In genomic region chrX:64853424-64853823, GRCh38 we compare ENCODE assay signal across 18 cellular contexts.
DNase-seq lines count a peak whose midpoint lies in the region; ATAC-seq and TF ChIP-seq lines count a peak whose summit lies in the region.
"Had no signal": no experiment of that assay in that cellular context is flagged by ENCODE, and none has a peak within 500 bp of the region (broad histone marks: within the 10 kb centered on the region; RNA-seq: fewer than 3 reads in every experiment).

No MANE protein-coding gene starts in this region.

- no peaks in the 10 kb centered on the region for H3K36me3 ChIP-seq in KMS-11 (ENCODE audit: insufficient read depth)
- no peaks in the 10 kb centered on the region for H3K36me3 ChIP-seq in naive thymus-derived CD4-positive, alpha-beta T cell (ENCODE audit: control insufficient read depth in 2 of 3, insufficient read depth in 3 of 3, low read length in 3 of 3)
- H3K36me3 ChIP-seq in right lobe of liver: no peaks in the 10 kb centered on the region

- intact Hi-C loops in activated T-helper 1 cell treated with anti-CD3 and anti-CD28 coated beads, Interleukin-12 subunit alpha, Interleukin-12 subunit beta, Interleukin-2, Interleukin-4 antibody, amounts not matched to agents 30 ng/mL and 10 ng/mL and 1 ng/mL, durations not matched to agents 14 hours and 24 hours and 36 hours (cut with micrococcal nuclease): no loop called here
- intact Hi-C loops in naive thymus-derived CD4-positive, alpha-beta T cell (cut with micrococcal nuclease): no loop called here
- intact Hi-C loops in right lobe of liver (cut with DNase I): no loop called here

- H3K4me3 ChIP-seq in KMS-11 (IDR thresholded peaks at IDR 0.05; ENCODE audit: insufficient read depth, low read depth, low read length): no peak overlapping the region
- H3K4me3 ChIP-seq in naive thymus-derived CD4-positive, alpha-beta T cell (ENCODE audit: low read length): no peak overlapping the region
- H3K4me3 ChIP-seq in right lobe of liver: no peak overlapping the region

- no peaks in the 10 kb centered on the region for H3K27me3 Mint-ChIP-seq in activated naive CD4-positive, alpha-beta T cell treated with anti-CD3 and anti-CD28 coated beads, Interleukin-2, amount 50 U/mL, for 24 hours
- H3K27me3 Mint-ChIP-seq in activated T-helper 1 cell treated with anti-CD3 and anti-CD28 coated beads, Interleukin-12 subunit alpha, Interleukin-12 subunit beta, Interleukin-2, Interleukin-4 antibody, amounts not matched to agents 30 ng/mL and 10 ng/mL and 1 ng/mL, durations not matched to agents 14 hours and 24 hours and 36 hours (ENCODE audit: insufficient read depth): peaks cover 2% of the 10 kb centered on the region
- H3K27me3 Mint-ChIP-seq in naive thymus-derived CD4-positive, alpha-beta T cell: no peaks in the 10 kb centered on the region

- no peak for TF ChIP-seq POLR2A in right lobe of liver (IDR thresholded peaks at IDR 0.05)

- H3K4me1 ChIP-seq in KMS-11 (ENCODE audit: low read depth, poor library complexity, severe bottlenecking) (peaks cover 85% of the 10 kb centered on the region), right lobe of liver (no peaks in the 10 kb centered on the region)
- H3K4me1 ChIP-seq in naive thymus-derived CD4-positive, alpha-beta T cell (ENCODE audit: control insufficient read depth in 2 of 2, insufficient read depth in 2 of 2, low read length in 2 of 2): peaks cover 7 to 27% of the 10 kb centered on the region in 2 donors

- H3K27ac ChIP-seq in KMS-11: peak overlapping the region; percentile 45
- H3K27ac ChIP-seq in naive thymus-derived CD4-positive, alpha-beta T cell (ENCODE audit: low read depth, low read length): no peak overlapping the region
- H3K27ac ChIP-seq in right lobe of liver: no peak overlapping the region

- peak overlapping the region; percentile 59 for H3K4me3 Mint-ChIP-seq in activated naive CD4-positive, alpha-beta T cell treated with anti-CD3 and anti-CD28 coated beads, Interleukin-2, amount 50 U/mL, for 24 hours
- peak overlapping the region; percentile 40 for H3K4me3 Mint-ChIP-seq in activated T-helper 1 cell treated with anti-CD3 and anti-CD28 coated beads, Interleukin-12 subunit alpha, Interleukin-12 subunit beta, Interleukin-2, Interleukin-4 antibody, amounts not matched to agents 30 ng/mL and 10 ng/mL and 1 ng/mL, durations not matched to agents 14 hours and 24 hours and 36 hours
- H3K4me3 Mint-ChIP-seq in naive thymus-derived CD4-positive, alpha-beta T cell: peak overlapping the region in 7 of 10 donors; percentile 1 to 69 (median 49)

- POLR2A ChIA-PET in naive thymus-derived CD4-positive, alpha-beta T cell (lab: Charles Lee): no interaction called here

- DNase-seq in activated naive CD4-positive, alpha-beta T cell (lab: John Stamatoyannopoulos, UW): no peak
- DNase-seq in activated T-helper 1 cell treated with anti-CD3 and anti-CD28 coated beads, Interleukin-12 subunit alpha, Interleukin-12 subunit beta, Interleukin-2, Interleukin-4 antibody, amounts not matched to agents 30 ng/mL and 10 ng/mL and 1 ng/mL, durations not matched to agents 14 hours and 24 hours and 36 hours (ENCODE audit: low spot score): no peak
- DNase-seq in naive thymus-derived CD4-positive, alpha-beta T cell: no peak
- DNase-seq in activated CD4-positive, CD25-positive, alpha-beta regulatory T cell treated with anti-CD3 and anti-CD28 coated beads, Interleukin-2, amount 50 U/mL, for 72 hours: no peak
- DNase-seq in occipital lobe (lab: John Stamatoyannopoulos, UW) (no peak), right lobe of liver (no peak)
- DNase-seq: ACHN, DMS 273 treated with DMSO at 0.1 percent for 48 hours, EL, H7, KG1, NCI-H1092 treated with DMSO at 0.1 percent for 48 hours, NCI-H1694 treated with DMSO at 0.1 percent for 48 hours, NCI-H69, PC-3, Right ventricle myocardium superior had no signal

- H3K4me1 Mint-ChIP-seq in activated naive CD4-positive, alpha-beta T cell treated with anti-CD3 and anti-CD28 coated beads, Interleukin-2, amount 50 U/mL, for 24 hours: peaks cover 31% of the 10 kb centered on the region
- H3K4me1 Mint-ChIP-seq in activated T-helper 1 cell treated with anti-CD3 and anti-CD28 coated beads, Interleukin-12 subunit alpha, Interleukin-12 subunit beta, Interleukin-2, Interleukin-4 antibody, amounts not matched to agents 30 ng/mL and 10 ng/mL and 1 ng/mL, durations not matched to agents 14 hours and 24 hours and 36 hours (ENCODE audit: low read depth): peaks cover 19% of the 10 kb centered on the region
- peaks cover 7 to 25% (median 18%) of the 10 kb centered on the region in 7 donors for H3K4me1 Mint-ChIP-seq in naive thymus-derived CD4-positive, alpha-beta T cell

- H3K9me3 ChIP-seq in naive thymus-derived CD4-positive, alpha-beta T cell (ENCODE audit: control insufficient read depth in 2 of 3, low read length in 3 of 3): peaks cover 0 to 70% (median 5%) of the 10 kb centered on the region in 3 experiments
- H3K9me3 ChIP-seq in right lobe of liver: no peaks in the 10 kb centered on the region

- H3K9me3 Mint-ChIP-seq in activated naive CD4-positive, alpha-beta T cell treated with anti-CD3 and anti-CD28 coated beads, Interleukin-2, amount 50 U/mL, for 24 hours: no peaks in the 10 kb centered on the region
- H3K9me3 Mint-ChIP-seq in activated T-helper 1 cell treated with anti-CD3 and anti-CD28 coated beads, Interleukin-12 subunit alpha, Interleukin-12 subunit beta, Interleukin-2, Interleukin-4 antibody, amounts not matched to agents 30 ng/mL and 10 ng/mL and 1 ng/mL, durations not matched to agents 14 hours and 24 hours and 36 hours: peaks cover 23% of the 10 kb centered on the region
- peaks cover 0 to 67% (median 31%) of the 10 kb centered on the region in 11 donors for H3K9me3 Mint-ChIP-seq in naive thymus-derived CD4-positive, alpha-beta T cell

- no peaks in the 10 kb centered on the region for H3K79me2 ChIP-seq in KMS-11 (ENCODE audit: insufficient read depth, low read depth)

- H3K4me2 ChIP-seq in KMS-11: peak overlapping the region; percentile 48; the same call in 1 of the 2 replicates

- H3K9ac ChIP-seq in KMS-11: no peak overlapping the region; the same call in 1 of the 2 replicates

- H3K27me3 ChIP-seq in KMS-11 (ENCODE audit: insufficient read depth, low read depth) (no peaks in the 10 kb centered on the region), right lobe of liver (no peaks in the 10 kb centered on the region)
- H3K27me3 ChIP-seq in naive thymus-derived CD4-positive, alpha-beta T cell (ENCODE audit: control insufficient read depth in 2 of 2, insufficient read depth in 2 of 2, low read length in 2 of 2): no peaks in the 10 kb centered on the region

- TF ChIP-seq CTCF in KMS-11 (conservative IDR thresholded peaks at IDR 0.05; ENCODE audit: low read depth, low read length) (no peak), right lobe of liver (IDR thresholded peaks at IDR 0.05) (no peak)

- no peak overlapping the region for H3K27ac Mint-ChIP-seq in activated naive CD4-positive, alpha-beta T cell treated with anti-CD3 and anti-CD28 coated beads, Interleukin-2, amount 50 U/mL, for 24 hours
- peak overlapping the region; percentile 21 for H3K27ac Mint-ChIP-seq in activated T-helper 1 cell treated with anti-CD3 and anti-CD28 coated beads, Interleukin-12 subunit alpha, Interleukin-12 subunit beta, Interleukin-2, Interleukin-4 antibody, amounts not matched to agents 30 ng/mL and 10 ng/mL and 1 ng/mL, durations not matched to agents 14 hours and 24 hours and 36 hours
- peak overlapping the region in 6 of 9 donors; percentile 22 to 83 (median 54) for H3K27ac Mint-ChIP-seq in naive thymus-derived CD4-positive, alpha-beta T cell

- CTCF ChIA-PET in naive thymus-derived CD4-positive, alpha-beta T cell (lab: Charles Lee): no interaction called here

- H4K20me1 ChIP-seq in KMS-11 (ENCODE audit: insufficient read depth): no peaks in the 10 kb centered on the region

- no peak overlapping the region; the same call in 1 of the 2 replicates for H2AFZ ChIP-seq in KMS-11 (ENCODE audit: low read depth)

- ATAC-seq in naive thymus-derived CD4-positive, alpha-beta T cell: no peak
- no peak for ATAC-seq in right lobe of liver
- ATAC-seq: PC-3 had no signal

- peaks cover 14% of the 10 kb centered on the region for H3K36me3 Mint-ChIP-seq in activated naive CD4-positive, alpha-beta T cell treated with anti-CD3 and anti-CD28 coated beads, Interleukin-2, amount 50 U/mL, for 24 hours
- H3K36me3 Mint-ChIP-seq in activated T-helper 1 cell treated with anti-CD3 and anti-CD28 coated beads, Interleukin-12 subunit alpha, Interleukin-12 subunit beta, Interleukin-2, Interleukin-4 antibody, amounts not matched to agents 30 ng/mL and 10 ng/mL and 1 ng/mL, durations not matched to agents 14 hours and 24 hours and 36 hours (ENCODE audit: low read depth): peaks cover 27% of the 10 kb centered on the region
- H3K36me3 Mint-ChIP-seq in naive thymus-derived CD4-positive, alpha-beta T cell: peaks cover 6 to 58% (median 47%) of the 10 kb centered on the region in 5 donors
